ENCODE assay signal across 21 cellular contexts in the genomic region with DNA sequence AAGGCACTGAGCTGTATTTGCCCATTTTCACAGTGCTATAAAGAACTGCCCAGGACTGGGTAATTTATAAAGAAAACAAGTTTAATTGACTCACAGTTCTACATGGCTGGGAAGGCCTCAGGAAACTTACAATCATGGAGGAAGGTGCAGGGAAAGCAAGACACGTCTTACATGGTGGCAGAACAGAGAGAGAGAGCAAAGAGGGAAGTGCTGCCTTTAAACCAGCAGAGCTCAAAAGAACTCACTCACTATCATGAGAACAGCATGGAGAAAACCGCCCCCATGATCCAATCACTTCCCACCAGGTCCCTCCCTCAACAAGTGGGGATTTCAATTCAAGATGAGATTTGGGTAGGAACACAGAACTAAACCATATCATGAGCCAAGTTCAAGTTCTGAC.
"Had no signal": no experiment of that assay in that cellular context is flagged by ENCODE, and none has a peak within 500 bp of the region (broad histone marks: within the 10 kb centered on the region; RNA-seq: fewer than 3 reads in every experiment).

No MANE protein-coding gene starts in this region.

- H3K27me3 Mint-ChIP-seq: stimulated activated memory B cell treated with anti-CD40 and anti-IgM and Interleukin-4, amounts not matched to agents 10 μg/mL and 1 μg/mL and 100 μg/mL, for 72 hours; stimulated activated naive CD8-positive, alpha-beta T cell treated with anti-CD3 and anti-CD28 coated beads, Interleukin-15, Interleukin-2, amounts not matched to agents 100 ng/mL and 50 ng/mL, for 24 hours had no signal

- H3K27ac Mint-ChIP-seq: stimulated activated memory B cell treated with anti-CD40 and anti-IgM and Interleukin-4, amounts not matched to agents 10 μg/mL and 1 μg/mL and 100 μg/mL, for 72 hours; stimulated activated naive CD8-positive, alpha-beta T cell treated with anti-CD3 and anti-CD28 coated beads, Interleukin-15, Interleukin-2, amounts not matched to agents 100 ng/mL and 50 ng/mL, for 24 hours had no signal

- H3K27ac ChIP-seq: dorsolateral prefrontal cortex, gastrocnemius medialis, heart right ventricle, pancreas, psoas muscle, right lobe of liver, tibial artery had no signal

- H3K4me1 Mint-ChIP-seq: stimulated activated memory B cell treated with anti-CD40 and anti-IgM and Interleukin-4, amounts not matched to agents 10 μg/mL and 1 μg/mL and 100 μg/mL, for 72 hours had no signal

- DNase-seq: cortex of kidney; dorsolateral prefrontal cortex; effector CD8-positive, alpha-beta T cell; gastrocnemius medialis; heart right ventricle; hypothalamus; islet precursor cell; mammary epithelial cell; mucosa of descending colon; naive thymus-derived CD8-positive, alpha-beta T cell; occipital lobe; pancreas; psoas muscle; retina; right lobe of liver; stimulated activated CD4-positive, alpha-beta T cell treated with anti-CD3 and anti-CD28 coated beads, Interleukin-4, amount 100 ng/mL, for 1 hour; stimulated activated CD8-positive, alpha-beta memory T cell treated with anti-CD3 and anti-CD28 coated beads, Interleukin-4, amount 100 ng/mL, for 48 hours; tibial artery had no signal

- H3K9me3 ChIP-seq: gastrocnemius medialis, heart right ventricle, mucosa of descending colon, pancreas, psoas muscle, right lobe of liver, tibial artery had no signal

- H3K36me3 Mint-ChIP-seq: naive thymus-derived CD8-positive, alpha-beta T cell; stimulated activated memory B cell treated with anti-CD40 and anti-IgM and Interleukin-4, amounts not matched to agents 10 μg/mL and 1 μg/mL and 100 μg/mL, for 72 hours had no signal

- FAIRE-seq: pancreas had no signal

- H3K4me3 Mint-ChIP-seq: naive thymus-derived CD8-positive, alpha-beta T cell; stimulated activated memory B cell treated with anti-CD40 and anti-IgM and Interleukin-4, amounts not matched to agents 10 μg/mL and 1 μg/mL and 100 μg/mL, for 72 hours; stimulated activated naive CD8-positive, alpha-beta T cell treated with anti-CD3 and anti-CD28 coated beads, Interleukin-15, Interleukin-2, amounts not matched to agents 100 ng/mL and 50 ng/mL, for 24 hours had no signal

- H3K4me3 ChIP-seq: dorsolateral prefrontal cortex, gastrocnemius medialis, heart right ventricle, mucosa of descending colon, pancreas, psoas muscle, right lobe of liver, tibial artery had no signal

- ATAC-seq: heart right ventricle; left lobe of liver; mucosa of descending colon; naive thymus-derived CD8-positive, alpha-beta T cell; pancreas; psoas muscle; right lobe of liver; stimulated activated memory B cell treated with anti-CD40 and anti-IgM and Interleukin-4, amounts not matched to agents 10 μg/mL and 1 μg/mL and 100 μg/mL, for 72 hours had no signal

- H3K27me3 ChIP-seq: dorsolateral prefrontal cortex, gastrocnemius medialis, heart right ventricle, pancreas, right lobe of liver, tibial artery had no signal

- H3K36me3 ChIP-seq: gastrocnemius medialis, heart right ventricle, pancreas, right lobe of liver, tibial artery had no signal

- H3K9me3 Mint-ChIP-seq: naive thymus-derived CD8-positive, alpha-beta T cell; stimulated activated memory B cell treated with anti-CD40 and anti-IgM and Interleukin-4, amounts not matched to agents 10 μg/mL and 1 μg/mL and 100 μg/mL, for 72 hours had no signal
